1 cellular context compared by ENCODE assay signal in the genomic region with DNA sequence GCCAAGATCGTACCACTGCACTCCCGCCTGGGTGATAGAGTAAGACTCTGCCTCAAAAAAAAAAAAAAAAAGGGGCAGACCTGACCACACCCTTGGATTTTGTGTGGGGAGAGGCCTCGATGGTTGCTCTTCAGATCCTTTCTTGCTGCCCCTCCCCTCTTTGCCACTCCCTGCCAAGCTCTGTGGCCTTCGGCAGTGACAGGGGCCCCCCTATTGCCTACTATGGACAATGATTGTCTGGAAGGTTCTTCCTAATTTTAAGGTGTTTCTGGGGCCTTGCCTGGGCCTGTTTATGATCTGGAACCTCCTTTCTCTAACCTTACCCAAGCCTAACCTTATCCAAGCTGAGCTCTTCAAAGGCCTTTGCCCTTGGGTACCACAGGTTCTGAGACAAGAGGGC.
TF ChIP-seq lines count a peak whose summit lies in the region.

No MANE protein-coding gene starts in this region.

TF ChIP-seq in HCT116, 20 proteins besides CTCF, POLR2A, EP300 and RAD21 (continued from another document):
- TF ChIP-seq CBX3 (IDR thresholded peaks at IDR 0.05; ENCODE audit: low read depth) = no peak
- TF ChIP-seq EGR1 (IDR thresholded peaks at IDR 0.05; ENCODE audit: low read depth) = no peak
- TF ChIP-seq ELF1 (IDR thresholded peaks at IDR 0.05; ENCODE audit: borderline replicate concordance, low read depth) = no peak
- TF ChIP-seq SIN3A (IDR thresholded peaks at IDR 0.05; ENCODE audit: low read depth) = no peak
- TF ChIP-seq SRF (IDR thresholded peaks at IDR 0.05; ENCODE audit: low read depth) = no peak
- TF ChIP-seq, protein P1, sequence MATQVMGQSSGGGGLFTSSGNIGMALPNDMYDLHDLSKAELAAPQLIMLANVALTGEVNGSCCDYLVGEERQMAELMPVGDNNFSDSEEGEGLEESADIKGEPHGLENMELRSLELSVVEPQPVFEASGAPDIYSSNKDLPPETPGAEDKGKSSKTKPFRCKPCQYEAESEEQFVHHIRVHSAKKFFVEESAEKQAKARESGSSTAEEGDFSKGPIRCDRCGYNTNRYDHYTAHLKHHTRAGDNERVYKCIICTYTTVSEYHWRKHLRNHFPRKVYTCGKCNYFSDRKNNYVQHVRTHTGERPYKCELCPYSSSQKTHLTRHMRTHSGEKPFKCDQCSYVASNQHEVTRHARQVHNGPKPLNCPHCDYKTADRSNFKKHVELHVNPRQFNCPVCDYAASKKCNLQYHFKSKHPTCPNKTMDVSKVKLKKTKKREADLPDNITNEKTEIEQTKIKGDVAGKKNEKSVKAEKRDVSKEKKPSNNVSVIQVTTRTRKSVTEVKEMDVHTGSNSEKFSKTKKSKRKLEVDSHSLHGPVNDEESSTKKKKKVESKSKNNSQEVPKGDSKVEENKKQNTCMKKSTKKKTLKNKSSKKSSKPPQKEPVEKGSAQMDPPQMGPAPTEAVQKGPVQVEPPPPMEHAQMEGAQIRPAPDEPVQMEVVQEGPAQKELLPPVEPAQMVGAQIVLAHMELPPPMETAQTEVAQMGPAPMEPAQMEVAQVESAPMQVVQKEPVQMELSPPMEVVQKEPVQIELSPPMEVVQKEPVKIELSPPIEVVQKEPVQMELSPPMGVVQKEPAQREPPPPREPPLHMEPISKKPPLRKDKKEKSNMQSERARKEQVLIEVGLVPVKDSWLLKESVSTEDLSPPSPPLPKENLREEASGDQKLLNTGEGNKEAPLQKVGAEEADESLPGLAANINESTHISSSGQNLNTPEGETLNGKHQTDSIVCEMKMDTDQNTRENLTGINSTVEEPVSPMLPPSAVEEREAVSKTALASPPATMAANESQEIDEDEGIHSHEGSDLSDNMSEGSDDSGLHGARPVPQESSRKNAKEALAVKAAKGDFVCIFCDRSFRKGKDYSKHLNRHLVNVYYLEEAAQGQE (IDR thresholded peaks at IDR 0.05; ENCODE audit: low read depth) = no peak
- no peak for TF ChIP-seq FOSL1 (IDR thresholded peaks at IDR 0.05; ENCODE audit: low read depth)
- no peak for TF ChIP-seq ZNF274 (IDR thresholded peaks at IDR 0.05; ENCODE audit: low read depth, low read length)
- TF ChIP-seq, protein P2, sequence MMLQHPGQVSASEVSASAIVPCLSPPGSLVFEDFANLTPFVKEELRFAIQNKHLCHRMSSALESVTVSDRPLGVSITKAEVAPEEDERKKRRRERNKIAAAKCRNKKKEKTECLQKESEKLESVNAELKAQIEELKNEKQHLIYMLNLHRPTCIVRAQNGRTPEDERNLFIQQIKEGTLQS (IDR thresholded peaks at IDR 0.05) = no peak
- no peak for TF ChIP-seq POLR2AphosphoS5 (IDR thresholded peaks at IDR 0.05; ENCODE audit: low read depth, low read length)
